ENCODE assay signal across 19 cellular contexts in the genomic region with DNA sequence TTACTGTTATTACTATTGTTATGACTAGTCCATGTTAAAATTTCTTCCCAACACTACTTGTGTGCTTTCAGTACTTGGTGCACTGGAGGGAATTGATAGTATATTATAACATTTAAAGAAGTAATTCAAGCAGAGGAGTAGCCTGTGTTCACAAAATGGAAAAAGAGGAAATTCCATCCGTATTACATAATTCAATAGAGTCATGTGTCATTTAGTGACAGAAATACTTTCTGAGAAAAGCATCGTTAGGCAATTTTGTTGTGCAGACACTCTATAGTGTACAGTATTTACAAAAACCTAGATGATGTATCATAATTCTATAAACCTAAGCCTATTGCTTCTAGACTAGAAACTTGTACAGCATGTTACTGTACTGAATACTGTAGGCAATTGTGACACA.
"Had no signal": no experiment of that assay in that cellular context is flagged by ENCODE, and none has a peak within 500 bp of the region (broad histone marks: within the 10 kb centered on the region; RNA-seq: fewer than 3 reads in every experiment).

No MANE protein-coding gene starts in this region.

- H3K4me3 ChIP-seq: adrenal gland, breast epithelium, mucosa of descending colon, prostate gland, skin epidermis, tibial artery had no signal

- FAIRE-seq: astrocyte, urothelium cell line had no signal

- H3K4me1 ChIP-seq: adrenal gland, breast epithelium, prostate gland had no signal

- DNase-seq: activated CD4-positive, alpha-beta T cell treated with anti-CD3 and anti-CD28 coated beads for 36 hours; activated CD4-positive, alpha-beta T cell treated with anti-CD3 and anti-CD28 coated beads, Interleukin-2, amount 50 U/mL, for 48 hours; activated gamma-delta T cell; adrenal gland; cerebellar nuclear complex; effector CD8-positive, alpha-beta T cell; mucosa of descending colon; naive B cell; right cardiac atrium; stimulated activated naive CD8-positive, alpha-beta T cell treated with anti-CD3 and anti-CD28 coated beads, Interleukin-15, Interleukin-2, amounts not matched to agents 100 U/mL and 50 U/mL, for 24 hours; substantia nigra; tibial artery had no signal

- H3K9me3 ChIP-seq: prostate gland had no signal

- H3K27ac ChIP-seq: adrenal gland, breast epithelium, prostate gland, skin epidermis, tibial artery had no signal

- H3K36me3 ChIP-seq: adrenal gland, breast epithelium, prostate gland, tibial artery had no signal

- H3K27me3 ChIP-seq: adrenal gland, breast epithelium, tibial artery had no signal

- ATAC-seq: activated CD4-positive, alpha-beta T cell treated with anti-CD3 and anti-CD28 coated beads for 36 hours; activated naive CD4-positive, alpha-beta T cell treated with anti-CD3 and anti-CD28 coated beads, Interleukin-2, amount 50 U/mL, for 72 hours; mucosa of descending colon; right cardiac atrium; stimulated activated naive CD8-positive, alpha-beta T cell treated with anti-CD3 and anti-CD28 coated beads, Interleukin-15, Interleukin-2, amounts not matched to agents 100 U/mL and 50 U/mL, for 24 hours; WTC11 had no signal
